In genomic region chr12:57545809-57546437, GRCh38 we compare ENCODE assay signal across 8 cellular contexts. TPM values are rescaled to one million over a fixed set of nuclear protein-coding genes. Genes with fewer than 3 reads are reported as not detected.
DNase-seq lines count a peak whose midpoint lies in the region; ATAC-seq, FAIRE-seq and TF ChIP-seq lines count a peak whose summit lies in the region.

No MANE protein-coding gene starts in this region.

- peaks cover 33% of the 10 kb centered on the region for H3K79me2 ChIP-seq in keratinocyte (ENCODE audit: control insufficient read depth, insufficient read depth, low read length)

- H3K9me1 ChIP-seq in keratinocyte (ENCODE audit: control insufficient read depth, extremely low read depth, insufficient read depth, low read length), result peaks cover 3% of the 10 kb centered on the region

- peaks cover 7% of the 10 kb centered on the region for H3K27me3 Mint-ChIP-seq in activated T-cell treated with anti-CD3 and anti-CD28 coated beads, Interleukin-2, amount 50 U/mL, for 24 hours
- peaks cover 4% of the 10 kb centered on the region for H3K27me3 Mint-ChIP-seq in activated CD8-positive, alpha-beta T cell treated with anti-CD3 and anti-CD28 coated beads for 36 hours

- H3K9me3 Mint-ChIP-seq in activated T-cell treated with anti-CD3 and anti-CD28 coated beads, Interleukin-2, amount 50 U/mL, for 24 hours, result no peaks in the 10 kb centered on the region
- no peaks in the 10 kb centered on the region for H3K9me3 Mint-ChIP-seq in activated CD8-positive, alpha-beta T cell treated with anti-CD3 and anti-CD28 coated beads for 36 hours

- dilution Hi-C loops in keratinocyte (cut with MboI; ENCODE audit: extremely low pct_ligation_motif_present, low sequenced_read_pairs), result no loop called here

- H3K4me3 Mint-ChIP-seq in activated T-cell treated with anti-CD3 and anti-CD28 coated beads, Interleukin-2, amount 50 U/mL, for 24 hours, result peak overlapping the region; percentile 91
- H3K4me3 Mint-ChIP-seq in activated CD8-positive, alpha-beta T cell treated with anti-CD3 and anti-CD28 coated beads for 36 hours, result peak overlapping the region; percentile 95

- H3K36me3 ChIP-seq in keratinocyte (ENCODE audit: control insufficient read depth in 2 of 2, extremely low read depth in 1 of 2, insufficient read depth in 2 of 2, low read length in 2 of 2) (peaks cover 12 to 13% of the 10 kb centered on the region in 2 experiments), testis (ENCODE audit: low read depth, missing control alignments) (no peaks in the 10 kb centered on the region)

- H4K20me1 ChIP-seq in keratinocyte (ENCODE audit: control insufficient read depth, extremely low read depth, insufficient read depth, low read length), result peaks cover 7% of the 10 kb centered on the region

- H2AFZ ChIP-seq in keratinocyte (ENCODE audit: control insufficient read depth, low read length), result peak overlapping the region; percentile 19

- DNase-seq in activated T-cell treated with anti-CD3 and anti-CD28 coated beads, Interleukin-2, amount 50 U/mL, for 24 hours, result no peak
- DNase-seq in activated T-cell treated with anti-CD3 and anti-CD28 coated beads for 4 hours (no peak), keratinocyte (ENCODE audit: low read depth, low spot score) (no peak), testis (no peak), OCI-M2 (lab: John Stamatoyannopoulos, UW; ENCODE audit: unreplicated experiment) (no peak), GM20000 (ENCODE audit: low spot score) (no peak)
- DNase-seq in activated CD8-positive, alpha-beta T cell treated with anti-CD3 and anti-CD28 coated beads for 36 hours, result peak; percentile 35

- H3K4me2 ChIP-seq in keratinocyte (ENCODE audit: control insufficient read depth, extremely low read depth, insufficient read depth, low read depth, low read length), result peak overlapping the region; percentile 95

- FAIRE-seq in keratinocyte (lab: Jason Lieb, UNC), result peak; percentile 82

- no peak for TF ChIP-seq POLR2A in testis (IDR thresholded peaks at IDR 0.05)

- no peak for ATAC-seq in activated CD8-positive, alpha-beta T cell treated with anti-CD3 and anti-CD28 coated beads for 36 hours
- no peak for ATAC-seq in HG02759 (IDR thresholded peaks at IDR 0.05; ENCODE audit: unreplicated experiment)

- peaks cover 47% of the 10 kb centered on the region for H3K36me3 Mint-ChIP-seq in activated T-cell treated with anti-CD3 and anti-CD28 coated beads, Interleukin-2, amount 50 U/mL, for 24 hours (ENCODE audit: low read depth)
- H3K36me3 Mint-ChIP-seq in activated CD8-positive, alpha-beta T cell treated with anti-CD3 and anti-CD28 coated beads for 36 hours (ENCODE audit: low read depth), result peaks cover 12% of the 10 kb centered on the region

- H3K4me3 ChIP-seq in keratinocyte (ENCODE audit: control insufficient read depth in 2 of 3, extremely low read depth in 1 of 3, insufficient read depth in 2 of 3, low read depth in 1 of 3, low read length in 3 of 3) (peak overlapping the region; percentile 84 to 98 (median 93)), testis (peak overlapping the region; percentile 79 to 94)

- POLR2A ChIA-PET in activated CD8-positive, alpha-beta T cell treated with anti-CD3 and anti-CD28 coated beads for 36 hours (lab: Charles Lee), result interaction anchor here (0.5 to 2.0 kb wide), 8 partner anchors 10 to 232 kb away, joined by 3 to 11 read pairs (median 4); partner anchors contain the start of genes DDIT3 and OS9

- peak overlapping the region; percentile 96 for H3K27ac Mint-ChIP-seq in activated T-cell treated with anti-CD3 and anti-CD28 coated beads, Interleukin-2, amount 50 U/mL, for 24 hours
- H3K27ac Mint-ChIP-seq in activated CD8-positive, alpha-beta T cell treated with anti-CD3 and anti-CD28 coated beads for 36 hours, result peak overlapping the region; percentile 94

- peak overlapping the region; percentile 93 for H3K9ac ChIP-seq in keratinocyte (ENCODE audit: control insufficient read depth, extremely low read depth, insufficient read depth, low read length)

- no peak for TF ChIP-seq CTCF in activated CD8-positive, alpha-beta T cell treated with anti-CD3 and anti-CD28 coated beads for 36 hours (IDR thresholded peaks at IDR 0.05)
- TF ChIP-seq CTCF in keratinocyte (optimal IDR thresholded peaks at IDR 0.05 in 1 of 3, IDR thresholded peaks at IDR 0.05 in 1 of 3, conservative IDR thresholded peaks at IDR 0.05 in 1 of 3; ENCODE audit: extremely low read depth in 1 of 3, insufficient read depth in 2 of 3, low read length in 3 of 3) (no peak), testis (IDR thresholded peaks at IDR 0.05) (no peak), GM20000 (IDR thresholded peaks at IDR 0.05; ENCODE audit: extremely low read depth, missing control alignments) (no peak)

- H3K27ac ChIP-seq in keratinocyte (ENCODE audit: control insufficient read depth, insufficient read depth, low read length), result peak overlapping the region; percentile 87
- no peak overlapping the region for H3K27ac ChIP-seq in testis

- peaks cover 26% of the 10 kb centered on the region for H3K27me3 ChIP-seq in keratinocyte (ENCODE audit: control insufficient read depth, extremely low read depth, insufficient read depth, low read length)
- no peaks in the 10 kb centered on the region for H3K27me3 ChIP-seq in testis

- H3K4me1 ChIP-seq in keratinocyte (ENCODE audit: control insufficient read depth, extremely low read depth, insufficient read depth, low read length), result peaks cover 20% of the 10 kb centered on the region
- H3K4me1 ChIP-seq in testis, result peaks cover 15% of the 10 kb centered on the region

- CTCF ChIA-PET in activated CD8-positive, alpha-beta T cell treated with anti-CD3 and anti-CD28 coated beads for 36 hours (lab: Charles Lee), result interaction anchor here (1.0 to 2.0 kb wide), 5 partner anchors 10 to 237 kb away, joined by 3 to 9 read pairs (median 4); partner anchors contain the start of gene TSFM

- 33 to 53% methylated on average over 15 of the region's 15 CpGs for WGBS in testis, 2 donors

- H3K4me1 Mint-ChIP-seq in activated T-cell treated with anti-CD3 and anti-CD28 coated beads, Interleukin-2, amount 50 U/mL, for 24 hours (ENCODE audit: low read depth), result peaks cover 50% of the 10 kb centered on the region
- H3K4me1 Mint-ChIP-seq in activated CD8-positive, alpha-beta T cell treated with anti-CD3 and anti-CD28 coated beads for 36 hours (ENCODE audit: low read depth), result peaks cover 45% of the 10 kb centered on the region

- H3K9me3 ChIP-seq in keratinocyte (ENCODE audit: control insufficient read depth, low read depth, low read length) (no peaks in the 10 kb centered on the region), testis (no peaks in the 10 kb centered on the region)

- intact Hi-C loops in activated CD8-positive, alpha-beta T cell treated with anti-CD3 and anti-CD28 coated beads for 36 hours (cut with micrococcal nuclease), result no loop called here
- intact Hi-C loops in testis (cut with DNase I; ENCODE audit: low total_unique reads), result no loop called here

RNA-seq across cellular contexts. Expression of gene DCTN2, which starts 1.1 kb away (rescaled TPM):
- 10 to 100 TPM; 66.2 to 68.6 TPM for total RNA-seq in activated CD8-positive, alpha-beta T cell treated with anti-CD3 and anti-CD28 coated beads for 36 hours
- polyA plus RNA-seq in keratinocyte (109 to 158 TPM (median 132 TPM) in 3 replicates), testis (ENCODE audit: insufficient read depth, low read depth, low replicate concordance) (196 TPM)
- 330 TPM for polyA plus RNA-seq in keratinocyte (2011; ENCODE audit: low read depth)
- polyA plus RNA-seq in keratinocyte (2011; cell fraction: cytosol; rRNA removed), result 110 and 143 TPM in 2 replicates
- polyA plus RNA-seq in keratinocyte (2011; cell fraction: nucleus; rRNA removed), result 114 and 116 TPM in 2 replicates
- polyA plus RNA-seq in keratinocyte (2012; ENCODE audit: low replicate concordance), result 126 and 140 TPM in 2 replicates
- polyA minus RNA-seq in keratinocyte, result 96.0 to 116 TPM (median 99.6 TPM) in 3 replicates
- 131 TPM for polyA minus RNA-seq in keratinocyte (2011; cell fraction: cytosol; rRNA and poly(A)+ RNA removed)
- polyA minus RNA-seq in keratinocyte (2011; cell fraction: nucleus; rRNA and poly(A)+ RNA removed), result 58.8 and 71.0 TPM in 2 replicates
- 100 to 1,000 TPM; 109 to 122 TPM for total RNA-seq in testis

RNA-seq across cellular contexts. Expression of gene KIF5A, which starts 3.9 kb away (rescaled TPM):
- total RNA-seq in activated CD8-positive, alpha-beta T cell treated with anti-CD3 and anti-CD28 coated beads for 36 hours, result 1 to 10 TPM; 1.2 to 1.3 TPM
- polyA plus RNA-seq in keratinocyte (0.01 to 0.10 TPM (median 0.05 TPM) in 3 replicates), testis (ENCODE audit: insufficient read depth, low read depth, low replicate concordance) (8.4 TPM)
- 0.41 TPM for polyA plus RNA-seq in keratinocyte (2011; ENCODE audit: low read depth)
- polyA plus RNA-seq in keratinocyte (2011; cell fraction: cytosol; rRNA removed), result 0.01 TPM in 1 of 2 replicates, not detected in the other
- 0.47 and 0.52 TPM in 2 replicates for polyA plus RNA-seq in keratinocyte (2011; cell fraction: nucleus; rRNA removed)
- polyA plus RNA-seq in keratinocyte (2012; ENCODE audit: low replicate concordance), result 0.02 and 0.18 TPM in 2 replicates
- polyA minus RNA-seq in keratinocyte, result 0.07 TPM in 2 of 3 replicates, not detected in the other
- not detected for polyA minus RNA-seq in keratinocyte (2011; cell fraction: cytosol; rRNA and poly(A)+ RNA removed)
- 0.08 and 0.11 TPM in 2 replicates for polyA minus RNA-seq in keratinocyte (2011; cell fraction: nucleus; rRNA and poly(A)+ RNA removed)
- 1 to 10 TPM; 6.8 to 9.1 TPM for total RNA-seq in testis

RNA-seq across cellular contexts. Expression of gene MBD6, which starts 23.3 kb away (rescaled TPM):
- 10 to 100 TPM; 46.5 to 47.3 TPM for total RNA-seq in activated CD8-positive, alpha-beta T cell treated with anti-CD3 and anti-CD28 coated beads for 36 hours
- 1.8 to 5.4 TPM (median 2.2 TPM) in 3 replicates for polyA plus RNA-seq in keratinocyte
- 5.5 TPM for polyA plus RNA-seq in keratinocyte (2011; ENCODE audit: low read depth)
- polyA plus RNA-seq in keratinocyte (2011; cell fraction: cytosol; rRNA removed), result 2.0 and 3.6 TPM in 2 replicates
- polyA plus RNA-seq in keratinocyte (2011; cell fraction: nucleus; rRNA removed), result 11.4 and 15.7 TPM in 2 replicates
- 13.9 and 24.5 TPM in 2 replicates for polyA plus RNA-seq in keratinocyte (2012; ENCODE audit: low replicate concordance)
- polyA minus RNA-seq in keratinocyte, result 4.8 to 14.5 TPM (median 5.4 TPM) in 3 replicates
- polyA minus RNA-seq in keratinocyte (2011; cell fraction: cytosol; rRNA and poly(A)+ RNA removed), result 11.1 TPM
- polyA minus RNA-seq in keratinocyte (2011; cell fraction: nucleus; rRNA and poly(A)+ RNA removed), result 5.8 and 6.7 TPM in 2 replicates
- total RNA-seq in testis, result 100 to 1,000 TPM in 1 of 2 donors, 10 to 100 TPM in 1; 84.7 to 130 TPM
- polyA plus RNA-seq in testis (ENCODE audit: insufficient read depth, low read depth, low replicate concordance), result 86.6 TPM

RNA-seq across cellular contexts. Expression of gene DDIT3, which starts 25.6 kb away (rescaled TPM):
- total RNA-seq in activated CD8-positive, alpha-beta T cell treated with anti-CD3 and anti-CD28 coated beads for 36 hours, result 10 to 100 TPM; 28.0 TPM
- polyA plus RNA-seq in keratinocyte (7.8 to 25.6 TPM (median 23.6 TPM) in 3 replicates), testis (ENCODE audit: insufficient read depth, low read depth, low replicate concordance) (63.9 TPM)
- polyA plus RNA-seq in keratinocyte (2011; ENCODE audit: low read depth), result 50.2 TPM
- polyA plus RNA-seq in keratinocyte (2011; cell fraction: cytosol; rRNA removed), result 11.4 and 13.0 TPM in 2 replicates
- polyA plus RNA-seq in keratinocyte (2011; cell fraction: nucleus; rRNA removed), result 38.4 and 40.9 TPM in 2 replicates
- 5.9 and 87.6 TPM in 2 replicates for polyA plus RNA-seq in keratinocyte (2012; ENCODE audit: low replicate concordance)
- polyA minus RNA-seq in keratinocyte, result 1.8 to 9.1 TPM (median 3.2 TPM) in 3 replicates
- 3.8 TPM for polyA minus RNA-seq in keratinocyte (2011; cell fraction: cytosol; rRNA and poly(A)+ RNA removed)
- polyA minus RNA-seq in keratinocyte (2011; cell fraction: nucleus; rRNA and poly(A)+ RNA removed), result 6.5 and 14.2 TPM in 2 replicates
- total RNA-seq in testis, result 10 to 100 TPM; 44.2 to 45.6 TPM

RNA-seq across cellular contexts. Expression of gene PIP4K2C, which starts 45.1 kb away (rescaled TPM):
- total RNA-seq in activated CD8-positive, alpha-beta T cell treated with anti-CD3 and anti-CD28 coated beads for 36 hours, result 10 to 100 TPM; 10.7 to 12.3 TPM
- polyA plus RNA-seq in keratinocyte (73.5 to 109 TPM (median 93.6 TPM) in 3 replicates), testis (ENCODE audit: insufficient read depth, low read depth, low replicate concordance) (78.0 TPM)
- 39.9 TPM for polyA plus RNA-seq in keratinocyte (2011; ENCODE audit: low read depth)
- 87.3 and 124 TPM in 2 replicates for polyA plus RNA-seq in keratinocyte (2011; cell fraction: cytosol; rRNA removed)
- polyA plus RNA-seq in keratinocyte (2011; cell fraction: nucleus; rRNA removed), result 152 and 164 TPM in 2 replicates
- 42.0 and 62.1 TPM in 2 replicates for polyA plus RNA-seq in keratinocyte (2012; ENCODE audit: low replicate concordance)
- 72.3 to 76.9 TPM (median 76.1 TPM) in 3 replicates for polyA minus RNA-seq in keratinocyte
- polyA minus RNA-seq in keratinocyte (2011; cell fraction: cytosol; rRNA and poly(A)+ RNA removed), result 71.0 TPM
- 62.4 and 98.2 TPM in 2 replicates for polyA minus RNA-seq in keratinocyte (2011; cell fraction: nucleus; rRNA and poly(A)+ RNA removed)
- total RNA-seq in testis, result 10 to 100 TPM; 47.6 to 54.6 TPM
